23 cellular contexts compared by ENCODE assay signal in the genomic region with DNA sequence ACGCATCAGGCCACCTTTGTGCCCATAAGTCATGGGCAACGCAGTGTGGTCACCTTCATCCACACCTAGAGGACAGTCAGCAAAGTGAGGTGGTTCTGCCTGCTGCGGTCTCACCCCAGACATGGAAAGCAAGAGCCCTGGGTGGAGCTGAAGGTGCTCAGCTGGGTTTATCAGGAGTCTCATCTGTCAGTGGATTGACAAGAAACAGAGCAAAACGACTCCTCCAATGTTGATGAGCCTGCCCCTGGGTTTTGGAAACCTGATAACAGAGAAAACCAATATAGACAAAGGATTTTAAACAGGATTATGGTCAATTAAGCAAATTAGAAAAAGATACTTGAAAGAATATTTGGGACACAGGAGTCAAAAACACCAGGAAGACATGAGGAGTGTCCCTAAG.
"Had no signal": no experiment of that assay in that cellular context is flagged by ENCODE, and none has a peak within 500 bp of the region (broad histone marks: within the 10 kb centered on the region; RNA-seq: fewer than 3 reads in every experiment).

No MANE protein-coding gene starts in this region.

- H3K27me3 ChIP-seq: breast epithelium, dorsolateral prefrontal cortex, ovary, right atrium auricular region, spleen, testis, vagina had no signal

- H3K4me1 ChIP-seq: breast epithelium, left ventricle myocardium inferior, psoas muscle, right atrium auricular region, vagina had no signal

- H3K9me3 ChIP-seq: breast epithelium, left ventricle myocardium inferior, ovary, psoas muscle, right atrium auricular region, spleen, testis, vagina had no signal

- DNase-seq: activated CD4-positive, alpha-beta T cell treated with anti-CD3 and anti-CD28 coated beads, Interleukin-2, amount 50 U/mL, for 1 hour; activated CD4-positive, CD25-positive, alpha-beta regulatory T cell treated with anti-CD3 and anti-CD28 coated beads, Interleukin-2, amount 50 U/mL, for 72 hours; activated CD8-positive, alpha-beta T cell treated with anti-CD3 and anti-CD28 coated beads, Interleukin-2, amount 10 ng/mL, durations not matched to agents 7 days and 5 days; activated naive CD8-positive, alpha-beta T cell treated with anti-CD3 and anti-CD28 coated beads for 36 hours; amniotic stem cell; dorsolateral prefrontal cortex; effector memory CD8-positive, alpha-beta T cell; foreskin melanocyte; hippocampal formation; left ventricle myocardium inferior; naive thymus-derived CD8-positive, alpha-beta T cell; ovary; psoas muscle; spleen; stimulated activated CD4-positive, alpha-beta T cell treated with anti-CD3 and anti-CD28 coated beads, Interleukin-4, amount 100 ng/mL, for 1 hour; stimulated activated naive CD4-positive, alpha-beta T cell; testis; trophoblast cell had no signal

- H3K36me3 ChIP-seq: breast epithelium, left ventricle myocardium inferior, ovary, right atrium auricular region, spleen, vagina had no signal

- H3K4me3 ChIP-seq: breast epithelium, dorsolateral prefrontal cortex, left ventricle myocardium inferior, ovary, psoas muscle, right atrium auricular region, spleen, testis, vagina had no signal

- ATAC-seq: activated CD8-positive, alpha-beta T cell treated with anti-CD3 and anti-CD28 coated beads, Interleukin-2, amount 10 ng/mL, durations not matched to agents 7 days and 5 days; effector memory CD8-positive, alpha-beta T cell; esophagus mucosa; naive thymus-derived CD8-positive, alpha-beta T cell; psoas muscle had no signal

- H3K27ac ChIP-seq: breast epithelium, dorsolateral prefrontal cortex, left ventricle myocardium inferior, ovary, psoas muscle, right atrium auricular region, spleen, testis, vagina, VCaP had no signal
